Comparison of ENCODE assay signal across 1 cellular context in genomic region chr1:200491097-200491496, GRCh38.
A peak's percentile ranks its signal among the peaks of the same experiment; 100 is the strongest.
TF ChIP-seq lines count a peak whose summit lies in the region.

No MANE protein-coding gene starts in this region.

TF ChIP-seq in HEK293, 187 proteins besides CTCF, POLR2A, EP300 and RAD21 (continued from another document and continues in another):
- no peak for TF ChIP-seq KLF17 (tag by site-specific recombination; IDR thresholded peaks at IDR 0.05)
- TF ChIP-seq ZNF624 (tag by site-specific recombination; IDR thresholded peaks at IDR 0.05): no peak
- no peak for TF ChIP-seq PRDM1 (tag by site-specific recombination; IDR thresholded peaks at IDR 0.05)
- no peak for TF ChIP-seq ZNF747 (tag by site-specific recombination; IDR thresholded peaks at IDR 0.05)
- TF ChIP-seq IKZF3 (tag by site-specific recombination; IDR thresholded peaks at IDR 0.05): peak; percentile 82
- TF ChIP-seq ZNF670 (tag by site-specific recombination; IDR thresholded peaks at IDR 0.05; ENCODE audit: low read depth): no peak
- no peak for TF ChIP-seq ZNF239 (tag by site-specific recombination; IDR thresholded peaks at IDR 0.05)
- TF ChIP-seq ZNF664 (tag by site-specific recombination; IDR thresholded peaks at IDR 0.05): no peak
- peak; percentile 49; the same call in 1 of the 2 replicates for TF ChIP-seq ZBTB1 (tag by site-specific recombination; IDR thresholded peaks at IDR 0.05)
- no peak for TF ChIP-seq ZBTB26 (tag by site-specific recombination; optimal IDR thresholded peaks at IDR 0.05)
- no peak for TF ChIP-seq ZNF785 (tag by site-specific recombination; IDR thresholded peaks at IDR 0.05)
- no peak for TF ChIP-seq ZBTB49 (tag by site-specific recombination; IDR thresholded peaks at IDR 0.05; ENCODE audit: low read depth)
- no peak for TF ChIP-seq ZNF211 (tag by site-specific recombination; IDR thresholded peaks at IDR 0.05; ENCODE audit: low read depth)
- TF ChIP-seq ZNF654 (tag by site-specific recombination; IDR thresholded peaks at IDR 0.05; ENCODE audit: low read depth): no peak
- no peak for TF ChIP-seq ZNF837 (tag by site-specific recombination; IDR thresholded peaks at IDR 0.05)
- no peak for TF ChIP-seq ZNF121 (tag by site-specific recombination; IDR thresholded peaks at IDR 0.05)
- no peak for TF ChIP-seq ZNF645 (tag by site-specific recombination; IDR thresholded peaks at IDR 0.05)
- no peak for TF ChIP-seq INSM2 (tag by site-specific recombination; IDR thresholded peaks at IDR 0.05)
- no peak for TF ChIP-seq ZFP3 (tag by site-specific recombination; IDR thresholded peaks at IDR 0.05; ENCODE audit: low read depth)
- no peak for TF ChIP-seq TCF7L2 (IDR thresholded peaks at IDR 0.05; ENCODE audit: borderline replicate concordance, low read depth, low read length)
- TF ChIP-seq ZNF600 (tag by site-specific recombination; IDR thresholded peaks at IDR 0.05): no peak
- TF ChIP-seq ZNF48 (tag by site-specific recombination; IDR thresholded peaks at IDR 0.05): no peak
- TF ChIP-seq SETDB1 (IDR thresholded peaks at IDR 0.05; ENCODE audit: insufficient read length, low read length): no peak
- no peak for TF ChIP-seq YY2 (tag by site-specific recombination; IDR thresholded peaks at IDR 0.05)
- no peak for TF ChIP-seq ZNF391 (tag by site-specific recombination; IDR thresholded peaks at IDR 0.05; ENCODE audit: borderline replicate concordance, low read depth)
- TF ChIP-seq ZSCAN30 (tag by site-specific recombination; IDR thresholded peaks at IDR 0.05): peak; percentile 79
- no peak for TF ChIP-seq SCRT2 (tag by site-specific recombination; IDR thresholded peaks at IDR 0.05)
- TF ChIP-seq ZNF623 (tag by site-specific recombination; IDR thresholded peaks at IDR 0.05): no peak
- no peak for TF ChIP-seq ZNF830 (tag by site-specific recombination; IDR thresholded peaks at IDR 0.05; ENCODE audit: low read depth)
- peak; percentile 86; the same call in 1 of the 2 replicates for TF ChIP-seq BCL11A (tag by site-specific recombination; IDR thresholded peaks at IDR 0.05; ENCODE audit: low read depth)
- TF ChIP-seq ZNF266 (tag by site-specific recombination; IDR thresholded peaks at IDR 0.05; ENCODE audit: low read depth): no peak
- TF ChIP-seq ZFP69B (tag by site-specific recombination; IDR thresholded peaks at IDR 0.05): no peak
- no peak for TF ChIP-seq ZNF19 (tag by site-specific recombination; IDR thresholded peaks at IDR 0.05; ENCODE audit: low read depth)
- TF ChIP-seq ZSCAN23 (tag by site-specific recombination; IDR thresholded peaks at IDR 0.05): no peak
- no peak for TF ChIP-seq PBX3 (CRISPR knock-in tag; IDR thresholded peaks at IDR 0.05)
- TF ChIP-seq ZSCAN18 (tag by site-specific recombination; IDR thresholded peaks at IDR 0.05): no peak
- TF ChIP-seq KLF1 (tag by site-specific recombination; IDR thresholded peaks at IDR 0.05): no peak
- no peak for TF ChIP-seq ZFP41 (tag by site-specific recombination; IDR thresholded peaks at IDR 0.05; ENCODE audit: borderline replicate concordance)
- TF ChIP-seq ZFP37 (tag by site-specific recombination; IDR thresholded peaks at IDR 0.05): no peak
- no peak for TF ChIP-seq ZNF561 (tag by site-specific recombination; IDR thresholded peaks at IDR 0.05; ENCODE audit: borderline replicate concordance)
- TF ChIP-seq HOXC10 (CRISPR knock-in tag; IDR thresholded peaks at IDR 0.05): no peak
- TF ChIP-seq OSR2 (tag by site-specific recombination; IDR thresholded peaks at IDR 0.05): peak; percentile 82
- no peak for TF ChIP-seq ZBTB7A (tag by site-specific recombination; IDR thresholded peaks at IDR 0.05; ENCODE audit: low read depth)
- no peak for TF ChIP-seq GLIS1 (tag by site-specific recombination; IDR thresholded peaks at IDR 0.05)
- no peak for TF ChIP-seq ZNF558 (tag by site-specific recombination; IDR thresholded peaks at IDR 0.05)
- peak; percentile 50; the same call in 1 of the 2 replicates for TF ChIP-seq ZNF692 (tag by site-specific recombination; IDR thresholded peaks at IDR 0.05)
- TF ChIP-seq ZNF449 (tag by site-specific recombination; IDR thresholded peaks at IDR 0.05): no peak
- TF ChIP-seq ZNF530 (tag by site-specific recombination; IDR thresholded peaks at IDR 0.05; ENCODE audit: low read depth): no peak
- peak; percentile 51; the same call in 1 of the 2 replicates for TF ChIP-seq ZXDB (tag by site-specific recombination; IDR thresholded peaks at IDR 0.05)
- no peak for TF ChIP-seq ZNF707 (tag by site-specific recombination; IDR thresholded peaks at IDR 0.05)
- TF ChIP-seq ZSCAN4 (tag by site-specific recombination; IDR thresholded peaks at IDR 0.05): no peak
- no peak for TF ChIP-seq ZNF473 (tag by site-specific recombination; IDR thresholded peaks at IDR 0.05)
- TF ChIP-seq ZNF776 (tag by site-specific recombination; IDR thresholded peaks at IDR 0.05; ENCODE audit: borderline replicate concordance): no peak
- no peak for TF ChIP-seq ZNF223 (tag by site-specific recombination; IDR thresholded peaks at IDR 0.05)
- no peak for TF ChIP-seq ZNF416 (tag by site-specific recombination; IDR thresholded peaks at IDR 0.05)
- TF ChIP-seq ZNF214 (tag by site-specific recombination; IDR thresholded peaks at IDR 0.05; ENCODE audit: borderline replicate concordance): no peak
